Comparison of ENCODE assay signal across 17 cellular contexts in genomic region chr3:140363801-140364200, GRCh38.
A peak's percentile ranks its signal among the peaks of the same experiment; 100 is the strongest.
DNase-seq lines count a peak whose midpoint lies in the region; ATAC-seq, FAIRE-seq and TF ChIP-seq lines count a peak whose summit lies in the region.
"Had no signal": no experiment of that assay in that cellular context is flagged by ENCODE, and none has a peak within 500 bp of the region (broad histone marks: within the 10 kb centered on the region; RNA-seq: fewer than 3 reads in every experiment).

No MANE protein-coding gene starts in this region.

- no peaks in the 10 kb centered on the region for H3K36me3 Mint-ChIP-seq in activated CD4-positive, alpha-beta T cell treated with anti-CD3 and anti-CD28 coated beads for 36 hours (ENCODE audit: low read depth)
- no peaks in the 10 kb centered on the region for H3K36me3 Mint-ChIP-seq in T-helper 17 cell (ENCODE audit: low read depth)
- H3K36me3 Mint-ChIP-seq: naive B cell had no signal

- no peak overlapping the region for H3K4me3 Mint-ChIP-seq in activated CD4-positive, alpha-beta T cell treated with anti-CD3 and anti-CD28 coated beads for 36 hours
- no peak overlapping the region for H3K4me3 Mint-ChIP-seq in T-helper 17 cell
- H3K4me3 Mint-ChIP-seq: effector memory CD8-positive, alpha-beta T cell; naive B cell had no signal

- POLR2A ChIA-PET in activated CD4-positive, alpha-beta T cell treated with anti-CD3 and anti-CD28 coated beads for 36 hours (lab: Charles Lee): no interaction called here
- POLR2A ChIA-PET in K562 (lab: Yijun Ruan, JAX): no interaction called here

- H3K9ac ChIP-seq in K562 (ENCODE audit: insufficient read depth in 1 of 2, low read depth in 2 of 2, low read length in 2 of 2): no peak overlapping the region

- no peaks in the 10 kb centered on the region for H3K27me3 Mint-ChIP-seq in activated CD4-positive, alpha-beta T cell treated with anti-CD3 and anti-CD28 coated beads for 36 hours
- H3K27me3 Mint-ChIP-seq in T-helper 17 cell: peaks cover 7% of the 10 kb centered on the region
- H3K27me3 Mint-ChIP-seq: naive B cell had no signal

- no peaks in the 10 kb centered on the region for H3K4me1 ChIP-seq in K562 (replicated peaks in 1 of 2; ENCODE audit: control insufficient read depth in 2 of 2, insufficient read depth in 2 of 2, low read length in 2 of 2)

- no peaks in the 10 kb centered on the region for H4K20me1 ChIP-seq in K562 (replicated peaks; ENCODE audit: control insufficient read depth, insufficient read depth, low read length)

- DNase-seq in activated CD4-positive, alpha-beta T cell treated with anti-CD3 and anti-CD28 coated beads for 36 hours: peak; percentile 43
- no peak for DNase-seq in activated CD4-positive, alpha-beta T cell treated with anti-CD3 and anti-CD28 coated beads for 4 hours
- peak; percentile 12 for DNase-seq in HK-2 (ENCODE audit: unreplicated experiment)
- DNase-seq in K562 (ENCODE audit: extremely low read depth in 1 of 4, low spot score in 3 of 4): peak in 2 of 4 experiments; percentile 17 to 27
- DNase-seq in kidney tubule cell (ENCODE audit: low spot score): peak; percentile 79
- DNase-seq in T-helper 17 cell: no peak
- DNase-seq in hepatic stellate cell (ENCODE audit: low spot score): no peak
- no peak for DNase-seq in GOT3 (lab: John Stamatoyannopoulos, UW)
- DNase-seq: activated CD4-positive, alpha-beta T cell treated with anti-CD3 and anti-CD28 coated beads, Interleukin-2, amount 50 U/mL, for 1 hour; effector memory CD8-positive, alpha-beta T cell; EL; KG1; naive B cell; NCI-H1930; retina had no signal

- TF ChIP-seq RAD21 in K562 (CRISPR knock-in tag; conservative IDR thresholded peaks at IDR 0.05 in 1 of 2, IDR thresholded peaks at IDR 0.05 in 1 of 2): no peak

- no peak overlapping the region for H3K27ac ChIP-seq in K562 (ENCODE audit: extremely low read depth, low read depth, low read length)

- peaks cover 0 to 4% of the 10 kb centered on the region in 2 experiments; a peak in 1 of 5 replicates for H3K27me3 ChIP-seq in K562 (ENCODE audit: control insufficient read depth in 2 of 2, insufficient read depth in 2 of 2, low read length in 2 of 2)

- H2AFZ ChIP-seq in K562 (ENCODE audit: low read depth, low read length): no peak overlapping the region

- no peak overlapping the region for H3K4me3 ChIP-seq in K562

- CTCF ChIA-PET in activated CD4-positive, alpha-beta T cell treated with anti-CD3 and anti-CD28 coated beads for 36 hours (lab: Charles Lee): no interaction called here
- CTCF ChIA-PET in K562 (lab: Yijun Ruan, JAX; ENCODE audit: low intra/inter-chr PET ratio): no interaction called here

- no peak overlapping the region for H3K4me2 ChIP-seq in K562 (ENCODE audit: insufficient read depth, low read length)

- in situ Hi-C loops in K562 (cut with MboI): no loop called here

- no peak for FAIRE-seq in K562 (lab: Jason Lieb, UNC)
- FAIRE-seq: astrocyte had no signal

- peak; percentile 30 for ATAC-seq in activated CD4-positive, alpha-beta T cell treated with anti-CD3 and anti-CD28 coated beads for 36 hours
- no peak for ATAC-seq in K562
- no peak for ATAC-seq in T-helper 17 cell
- ATAC-seq: effector memory CD8-positive, alpha-beta T cell had no signal

- H3K9me3 ChIP-seq in K562 (replicated peaks; ENCODE audit: control insufficient read depth, insufficient read depth, low read depth, low read length) (no peaks in the 10 kb centered on the region), T-helper 17 cell (ENCODE audit: control insufficient read depth, low read length, poor library complexity, severe bottlenecking) (no peaks in the 10 kb centered on the region)

- H3K79me2 ChIP-seq in K562 (ENCODE audit: control insufficient read depth, insufficient read depth, low read length): no peaks in the 10 kb centered on the region

- H3K9me3 Mint-ChIP-seq in activated CD4-positive, alpha-beta T cell treated with anti-CD3 and anti-CD28 coated beads for 36 hours (ENCODE audit: low read depth): peaks cover 2% of the 10 kb centered on the region
- H3K9me3 Mint-ChIP-seq: activated T-helper 2 cell treated with anti-CD3 and anti-CD28 coated beads, Interferon-gamma antibody, Interleukin-2, Interleukin-4, amounts not matched to agents 10 μg/mL and 5 μg/mL and 100 μg/mL, durations not matched to agents 14 hours and 24 hours and 36 hours had no signal

- no peak overlapping the region for H3K27ac Mint-ChIP-seq in activated CD4-positive, alpha-beta T cell treated with anti-CD3 and anti-CD28 coated beads for 36 hours
- no peak overlapping the region for H3K27ac Mint-ChIP-seq in T-helper 17 cell
- H3K27ac Mint-ChIP-seq: activated T-helper 2 cell treated with anti-CD3 and anti-CD28 coated beads, Interferon-gamma antibody, Interleukin-2, Interleukin-4, amounts not matched to agents 10 μg/mL and 5 μg/mL and 100 μg/mL, durations not matched to agents 14 hours and 24 hours and 36 hours; effector memory CD8-positive, alpha-beta T cell; naive B cell had no signal

- no peaks in the 10 kb centered on the region for H3K9me1 ChIP-seq in K562 (ENCODE audit: control insufficient read depth, insufficient read depth, low read length)

- no peaks in the 10 kb centered on the region for H3K36me3 ChIP-seq in K562 (ENCODE audit: control insufficient read depth, insufficient read depth, low read length)

- no peak for TF ChIP-seq EP300 in K562 (IDR thresholded peaks at IDR 0.05; ENCODE audit: low read length)

- no peak for TF ChIP-seq POLR2A in K562 (conservative IDR thresholded peaks at IDR 0.05)

- no peak for TF ChIP-seq CTCF in K562 (IDR thresholded peaks at IDR 0.05 in 2 of 3, conservative IDR thresholded peaks at IDR 0.05 in 1 of 3; ENCODE audit: insufficient read depth in 2 of 3, low read depth in 1 of 3, low read length in 3 of 3)

- WGBS in K562 (ENCODE audit: insufficient coverage, low coverage, missing lambda C conversion rate): 0% methylated on average over 6 of the region's 6 CpGs

- intact Hi-C loops in activated CD4-positive, alpha-beta T cell treated with anti-CD3 and anti-CD28 coated beads for 36 hours (cut with DNase I, micrococcal nuclease): no loop called here
- intact Hi-C loops in K562 (cut with micrococcal nuclease): no loop called here

- H3K4me1 Mint-ChIP-seq in activated CD4-positive, alpha-beta T cell treated with anti-CD3 and anti-CD28 coated beads for 36 hours: no peaks in the 10 kb centered on the region
- H3K4me1 Mint-ChIP-seq in T-helper 17 cell: no peaks in the 10 kb centered on the region
- H3K4me1 Mint-ChIP-seq: naive B cell had no signal

- no TSS peak for BruUV-seq in K562 (replicated peaks; lab: Mats Ljungman, UMichigan)

TF ChIP-seq in K562, 482 proteins besides CTCF, POLR2A, EP300 and RAD21:
- TF ChIP-seq NFIX (CRISPR knock-in tag; IDR thresholded peaks at IDR 0.05; ENCODE audit: low read depth) (0 out of 2 replicates have a peak, but pooled peaks have one; percentile 13), GTF3C2 (IDR thresholded peaks at IDR 0.05; ENCODE audit: borderline replicate concordance, extremely low read depth, insufficient read length) (no peak), NR3C1 (CRISPR knock-in tag; IDR thresholded peaks at IDR 0.05) (no peak), NFIC (IDR thresholded peaks at IDR 0.05) (peak; percentile 83)
TF ChIP-seq in K562: peak in this region for 2.

Comparison
In these comparisons a context has a peak if more than half of its experiments do, and no peak if none do; other contexts are left out.
1. DNase-seq: peak in activated CD4-positive, alpha-beta T cell treated with anti-CD3 and anti-CD28 coated beads for 36 hours (single experiment), HK-2 (single experiment) and kidney tubule cell (single experiment); none in activated CD4-positive, alpha-beta T cell treated with anti-CD3 and anti-CD28 coated beads for 4 hours (0 of 2), T-helper 17 cell (0 of 3), hepatic stellate cell (single experiment) and GOT3 (single experiment).